In genomic region chr1:214261206-214262123, GRCh38 we compare ENCODE assay signal across 8 cellular contexts. TPM values are rescaled to one million over a fixed set of nuclear protein-coding genes. Genes with fewer than 3 reads are reported as not detected.
DNase-seq lines count a peak whose midpoint lies in the region; ATAC-seq, FAIRE-seq and TF ChIP-seq lines count a peak whose summit lies in the region.

No MANE protein-coding gene starts in this region.

- TF ChIP-seq CTCF in AG09309 (IDR thresholded peaks at IDR 0.05; ENCODE audit: control insufficient read depth, insufficient read depth, low read depth, low read length, missing control alignments) (peak; percentile 99), WI38 (IDR thresholded peaks at IDR 0.05; ENCODE audit: low read depth, low read length) (peak; percentile 97), breast epithelium (IDR thresholded peaks at IDR 0.05) (peak; percentile 55 to 87 (median 83)), kidney (IDR thresholded peaks at IDR 0.05; ENCODE audit: borderline replicate concordance, extremely low read depth, insufficient read depth) (peak; percentile 93)

- no peak overlapping the region for H3K4me3 ChIP-seq in AG09309 (ENCODE audit: control insufficient read depth, low read depth, low read length)
- no peak overlapping the region for H3K4me3 ChIP-seq in WI38 (ENCODE audit: low read depth, low read length)
- H3K4me3 ChIP-seq in breast epithelium: no peak overlapping the region
- H3K4me3 ChIP-seq in kidney (ENCODE audit: low read length in 2 of 2): no peak overlapping the region

- H3K27ac ChIP-seq in breast epithelium (no peak overlapping the region), kidney (ENCODE audit: low read depth in 2 of 2, low read length in 2 of 2) (no peak overlapping the region)

- H3K27me3 ChIP-seq in breast epithelium: peaks cover 0 to 8% of the 10 kb centered on the region in 2 donors

- H3K9ac ChIP-seq in kidney (ENCODE audit: low read length in 2 of 2): no peak overlapping the region

- H3K36me3 ChIP-seq in breast epithelium (no peaks in the 10 kb centered on the region), kidney (ENCODE audit: control insufficient read depth in 1 of 2, insufficient read depth in 2 of 2, low read length in 2 of 2) (no peaks in the 10 kb centered on the region)

- H3K9me3 ChIP-seq in breast epithelium (no peaks in the 10 kb centered on the region), kidney (ENCODE audit: control insufficient read depth in 1 of 2, low read length in 2 of 2) (no peaks in the 10 kb centered on the region)

- H3K4me1 ChIP-seq in breast epithelium (no peaks in the 10 kb centered on the region), kidney (ENCODE audit: control insufficient read depth in 1 of 2, insufficient read depth in 1 of 2, low read depth in 1 of 2, low read length in 2 of 2) (no peaks in the 10 kb centered on the region)

- peak; percentile 32 for DNase-seq in AG09309 (ENCODE audit: low read depth)
- peak; percentile 87 for DNase-seq in NCI-H2171 treated with DMSO at 0.1 percent for 48 hours (lab: John Stamatoyannopoulos, UW)
- DNase-seq in breast epithelium (ENCODE audit: low spot score in 2 of 2): peak; percentile 58 to 79
- DNase-seq in kidney: peak; percentile 89
- DNase-seq in stimulated activated CD4-positive, alpha-beta T cell treated with anti-CD3 and anti-CD28 coated beads, Interleukin-1b, Interleukin-23, amount 100 ng/mL, for 24 hours (ENCODE audit: low read depth in 4 of 4, low spot score in 1 of 4): peak; percentile 65 to 71 (median 68)

- intact Hi-C loops in breast epithelium (cut with DNase I; ENCODE audit: low total_unique reads) (loop anchor here (10.0 kb wide), 1 partner anchor 63 kb away; no protein-coding TSS in a partner anchor), kidney (cut with DNase I) (loop anchor here (5.0 kb wide), 1 partner anchor 66 kb away; no protein-coding TSS in a partner anchor)

- no peak for FAIRE-seq in kidney (lab: Jason Lieb, UNC)

- ATAC-seq in GM18868 (IDR thresholded peaks at IDR 0.05; ENCODE audit: unreplicated experiment) (peak; percentile 99), HG03097 (IDR thresholded peaks at IDR 0.05; ENCODE audit: low FRiP score, unreplicated experiment) (peak; percentile 93)

- no peak for TF ChIP-seq POLR2A in breast epithelium (IDR thresholded peaks at IDR 0.05)

RNA-seq across cellular contexts. Expression of gene SMYD2, which starts 19.5 kb away (rescaled TPM):
- total RNA-seq in breast epithelium: 10 to 100 TPM; 30.9 to 37.3 (median 37.0) TPM
- total RNA-seq in kidney: 42.9 TPM
- polyA plus RNA-seq in kidney (ENCODE audit: insufficient read depth, low read depth, low replicate concordance): 28.9 TPM

Comparison
In these comparisons a context has a peak if more than half of its experiments do, and no peak if none do; other contexts are left out.
1. DNase-seq: peak in every context shown above with its lines; median percentile 89 in kidney; 87 in NCI-H2171 treated with DMSO at 0.1 percent for 48 hours; 68 in breast epithelium; 68 in stimulated activated CD4-positive, alpha-beta T cell treated with anti-CD3 and anti-CD28 coated beads, Interleukin-1b, Interleukin-23, amount 100 ng/mL, for 24 hours; 32 in AG09309.